1 cellular context compared by ENCODE assay signal in the genomic region with DNA sequence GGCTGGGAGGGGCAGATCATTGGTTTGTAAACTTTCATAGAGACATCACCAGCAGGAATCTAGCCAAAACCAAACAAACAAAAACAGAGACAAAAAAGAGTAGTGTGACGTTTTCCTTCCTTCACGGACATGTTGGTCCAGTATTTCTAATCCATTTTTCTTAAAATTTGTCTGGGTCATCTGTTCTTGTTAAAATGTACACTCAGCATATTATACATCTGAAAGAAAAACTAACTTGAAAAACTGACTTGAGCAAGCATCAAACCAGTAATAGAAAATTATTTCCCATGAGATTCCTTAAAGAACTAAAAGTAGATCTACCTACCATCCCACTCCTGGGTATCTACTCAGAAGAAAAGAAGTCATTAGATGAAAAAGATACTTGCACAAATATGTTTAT.
A peak's percentile ranks its signal among the peaks of the same experiment; 100 is the strongest.
TF ChIP-seq lines count a peak whose summit lies in the region.

No MANE protein-coding gene starts in this region.

TF ChIP-seq in K562, 482 proteins besides CTCF, POLR2A, EP300 and RAD21 (continued from another document):
- TF ChIP-seq, protein P1, sequence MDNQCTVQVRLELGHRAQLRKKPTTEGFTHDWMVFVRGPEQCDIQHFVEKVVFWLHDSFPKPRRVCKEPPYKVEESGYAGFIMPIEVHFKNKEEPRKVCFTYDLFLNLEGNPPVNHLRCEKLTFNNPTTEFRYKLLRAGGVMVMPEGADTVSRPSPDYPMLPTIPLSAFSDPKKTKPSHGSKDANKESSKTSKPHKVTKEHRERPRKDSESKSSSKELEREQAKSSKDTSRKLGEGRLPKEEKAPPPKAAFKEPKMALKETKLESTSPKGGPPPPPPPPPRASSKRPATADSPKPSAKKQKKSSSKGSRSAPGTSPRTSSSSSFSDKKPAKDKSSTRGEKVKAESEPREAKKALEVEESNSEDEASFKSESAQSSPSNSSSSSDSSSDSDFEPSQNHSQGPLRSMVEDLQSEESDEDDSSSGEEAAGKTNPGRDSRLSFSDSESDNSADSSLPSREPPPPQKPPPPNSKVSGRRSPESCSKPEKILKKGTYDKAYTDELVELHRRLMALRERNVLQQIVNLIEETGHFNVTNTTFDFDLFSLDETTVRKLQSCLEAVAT (IDR thresholded peaks at IDR 0.05), result no peak
- TF ChIP-seq, protein P2, sequence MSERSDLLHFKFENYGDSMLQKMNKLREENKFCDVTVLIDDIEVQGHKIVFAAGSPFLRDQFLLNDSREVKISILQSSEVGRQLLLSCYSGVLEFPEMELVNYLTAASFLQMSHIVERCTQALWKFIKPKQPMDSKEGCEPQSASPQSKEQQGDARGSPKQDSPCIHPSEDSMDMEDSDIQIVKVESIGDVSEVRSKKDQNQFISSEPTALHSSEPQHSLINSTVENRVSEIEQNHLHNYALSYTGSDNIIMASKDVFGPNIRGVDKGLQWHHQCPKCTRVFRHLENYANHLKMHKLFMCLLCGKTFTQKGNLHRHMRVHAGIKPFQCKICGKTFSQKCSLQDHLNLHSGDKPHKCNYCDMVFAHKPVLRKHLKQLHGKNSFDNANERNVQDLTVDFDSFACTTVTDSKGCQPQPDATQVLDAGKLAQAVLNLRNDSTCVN (CRISPR knock-in tag; IDR thresholded peaks at IDR 0.05), result no peak
- no peak for TF ChIP-seq CBX3 (IDR thresholded peaks at IDR 0.05; ENCODE audit: borderline replicate concordance in 1 of 2, low read length in 2 of 2)
- TF ChIP-seq TOE1 (IDR thresholded peaks at IDR 0.05; ENCODE audit: borderline replicate concordance), result no peak
- TF ChIP-seq TOE1 (CRISPR knock-in tag; IDR thresholded peaks at IDR 0.05; ENCODE audit: borderline replicate concordance, low read depth), result no peak
- TF ChIP-seq SIN3B (IDR thresholded peaks at IDR 0.05; ENCODE audit: low read depth), result no peak
- peak; percentile 43; the same call in 1 of the 2 replicates for TF ChIP-seq MAFK (IDR thresholded peaks at IDR 0.05; ENCODE audit: low read length)
- TF ChIP-seq, protein P3, sequence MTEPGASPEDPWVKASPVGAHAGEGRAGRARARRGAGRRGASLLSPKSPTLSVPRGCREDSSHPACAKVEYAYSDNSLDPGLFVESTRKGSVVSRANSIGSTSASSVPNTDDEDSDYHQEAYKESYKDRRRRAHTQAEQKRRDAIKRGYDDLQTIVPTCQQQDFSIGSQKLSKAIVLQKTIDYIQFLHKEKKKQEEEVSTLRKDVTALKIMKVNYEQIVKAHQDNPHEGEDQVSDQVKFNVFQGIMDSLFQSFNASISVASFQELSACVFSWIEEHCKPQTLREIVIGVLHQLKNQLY (CRISPR knock-in tag; conservative IDR thresholded peaks at IDR 0.05), result no peak
- TF ChIP-seq ZNF316 (IDR thresholded peaks at IDR 0.05), result peak; percentile 86
- TF ChIP-seq, protein P4, sequence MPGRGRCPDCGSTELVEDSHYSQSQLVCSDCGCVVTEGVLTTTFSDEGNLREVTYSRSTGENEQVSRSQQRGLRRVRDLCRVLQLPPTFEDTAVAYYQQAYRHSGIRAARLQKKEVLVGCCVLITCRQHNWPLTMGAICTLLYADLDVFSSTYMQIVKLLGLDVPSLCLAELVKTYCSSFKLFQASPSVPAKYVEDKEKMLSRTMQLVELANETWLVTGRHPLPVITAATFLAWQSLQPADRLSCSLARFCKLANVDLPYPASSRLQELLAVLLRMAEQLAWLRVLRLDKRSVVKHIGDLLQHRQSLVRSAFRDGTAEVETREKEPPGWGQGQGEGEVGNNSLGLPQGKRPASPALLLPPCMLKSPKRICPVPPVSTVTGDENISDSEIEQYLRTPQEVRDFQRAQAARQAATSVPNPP (IDR thresholded peaks at IDR 0.05; ENCODE audit: borderline replicate concordance, insufficient read depth, insufficient read length), result no peak
- no peak for TF ChIP-seq TEAD4 (IDR thresholded peaks at IDR 0.05; ENCODE audit: low read length)
- no peak for TF ChIP-seq TEAD4 (CRISPR knock-in tag; IDR thresholded peaks at IDR 0.05; ENCODE audit: borderline replicate concordance)
- TF ChIP-seq BMI1 (IDR thresholded peaks at IDR 0.05; ENCODE audit: low read length), result no peak
- TF ChIP-seq, protein P5, sequence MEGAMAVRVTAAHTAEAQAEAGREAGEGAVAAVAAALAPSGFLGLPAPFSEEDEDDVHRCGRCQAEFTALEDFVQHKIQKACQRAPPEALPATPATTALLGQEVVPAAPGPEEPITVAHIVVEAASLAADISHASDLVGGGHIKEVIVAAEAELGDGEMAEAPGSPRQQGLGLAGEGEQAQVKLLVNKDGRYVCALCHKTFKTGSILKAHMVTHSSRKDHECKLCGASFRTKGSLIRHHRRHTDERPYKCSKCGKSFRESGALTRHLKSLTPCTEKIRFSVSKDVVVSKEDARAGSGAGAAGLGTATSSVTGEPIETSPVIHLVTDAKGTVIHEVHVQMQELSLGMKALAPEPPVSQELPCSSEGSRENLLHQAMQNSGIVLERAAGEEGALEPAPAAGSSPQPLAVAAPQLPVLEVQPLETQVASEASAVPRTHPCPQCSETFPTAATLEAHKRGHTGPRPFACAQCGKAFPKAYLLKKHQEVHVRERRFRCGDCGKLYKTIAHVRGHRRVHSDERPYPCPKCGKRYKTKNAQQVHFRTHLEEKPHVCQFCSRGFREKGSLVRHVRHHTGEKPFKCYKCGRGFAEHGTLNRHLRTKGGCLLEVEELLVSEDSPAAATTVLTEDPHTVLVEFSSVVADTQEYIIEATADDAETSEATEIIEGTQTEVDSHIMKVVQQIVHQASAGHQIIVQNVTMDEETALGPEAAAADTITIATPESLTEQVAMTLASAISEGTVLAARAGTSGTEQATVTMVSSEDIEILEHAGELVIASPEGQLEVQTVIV (CRISPR knock-in tag; IDR thresholded peaks at IDR 0.05; ENCODE audit: borderline replicate concordance), result no peak
- TF ChIP-seq NBN (IDR thresholded peaks at IDR 0.05; ENCODE audit: low read depth), result no peak
